In genomic region chr1:20194770-20195463, GRCh38 we compare ENCODE assay signal across 9 cellular contexts. TPM values are rescaled to one million over a fixed set of nuclear protein-coding genes. Genes with fewer than 3 reads are reported as not detected.
DNase-seq lines count a peak whose midpoint lies in the region; ATAC-seq and TF ChIP-seq lines count a peak whose summit lies in the region.
"Had no signal": no experiment of that assay in that cellular context is flagged by ENCODE, and none has a peak within 500 bp of the region (broad histone marks: within the 10 kb centered on the region; RNA-seq: fewer than 3 reads in every experiment).

No MANE protein-coding gene starts in this region.

- no peaks in the 10 kb centered on the region for H3K36me3 Mint-ChIP-seq in activated T-helper 17 cell treated with anti-CD3 and anti-CD28 coated beads, Interleukin-2, amount 50 U/mL, for 72 hours (ENCODE audit: low read depth)
- H3K36me3 Mint-ChIP-seq in osteocyte (ENCODE audit: unreplicated experiment) (no peaks in the 10 kb centered on the region), type B pancreatic cell (no peaks in the 10 kb centered on the region)

- CTCF ChIA-PET in HEK293 (lab: Yijun Ruan, JAX) = interaction anchor here (0.7 to 3.8 kb wide), 37 partner anchors 8 to 565 kb away, joined by 3 to 37 read pairs (median 4); no protein-coding TSS in a partner anchor

- peak; percentile 86 for ATAC-seq in activated T-helper 17 cell treated with anti-CD3 and anti-CD28 coated beads, Interleukin-2, amount 50 U/mL, for 72 hours (replicated peaks)

- H3K4me3 Mint-ChIP-seq in activated T-helper 17 cell treated with anti-CD3 and anti-CD28 coated beads, Interleukin-2, amount 50 U/mL, for 72 hours = no peak overlapping the region
- H3K4me3 Mint-ChIP-seq in osteocyte (ENCODE audit: unreplicated experiment) (no peak overlapping the region), type B pancreatic cell (no peak overlapping the region)

- H3K27me3 ChIP-seq in Peyer's patch = no peaks in the 10 kb centered on the region

- no peaks in the 10 kb centered on the region for H3K4me1 ChIP-seq in HEK293 (ENCODE audit: control insufficient read depth, insufficient read depth, low read length)
- peaks cover 0 to 21% (median 2%) of the 10 kb centered on the region in 4 donors for H3K4me1 ChIP-seq in Peyer's patch

- peaks cover 5% of the 10 kb centered on the region for H3K27me3 Mint-ChIP-seq in activated T-helper 17 cell treated with anti-CD3 and anti-CD28 coated beads, Interleukin-2, amount 50 U/mL, for 72 hours
- peaks cover 22% of the 10 kb centered on the region for H3K27me3 Mint-ChIP-seq in osteocyte (ENCODE audit: unreplicated experiment)
- peaks cover 12% of the 10 kb centered on the region for H3K27me3 Mint-ChIP-seq in type B pancreatic cell

- no peak for TF ChIP-seq POLR2A in Peyer's patch (IDR thresholded peaks at IDR 0.05)

- H3K27ac Mint-ChIP-seq in activated T-helper 17 cell treated with anti-CD3 and anti-CD28 coated beads, Interleukin-2, amount 50 U/mL, for 72 hours = no peak overlapping the region
- H3K27ac Mint-ChIP-seq in osteocyte (ENCODE audit: unreplicated experiment) (no peak overlapping the region), type B pancreatic cell (no peak overlapping the region)

- no peak overlapping the region for H3K4me3 ChIP-seq in HEK293 (ENCODE audit: low read depth, low read length)
- no peak overlapping the region for H3K4me3 ChIP-seq in Peyer's patch
- no peak overlapping the region for H3K4me3 ChIP-seq in fibroblast of villous mesenchyme (ENCODE audit: low read depth, low read length)

- POLR2A ChIA-PET in HEK293 (lab: Yijun Ruan, JAX) = no interaction called here

- TF ChIP-seq CTCF in HEK293 (tag by site-specific recombination; IDR thresholded peaks at IDR 0.05) (0 out of 2 replicates have a peak, but pooled peaks have one; percentile 40), Peyer's patch (IDR thresholded peaks at IDR 0.05) (peak; percentile 58 to 85 (median 80)), fibroblast of villous mesenchyme (IDR thresholded peaks at IDR 0.05; ENCODE audit: insufficient read depth, low read depth, low read length) (peak; percentile 96), osteocyte (IDR thresholded peaks at IDR 0.05) (peak; percentile 64), type B pancreatic cell (conservative IDR thresholded peaks at IDR 0.05) (peak; percentile 77)

- H3K27ac ChIP-seq in HEK293 (ENCODE audit: extremely low read depth, low read depth, low read length) = no peak overlapping the region
- H3K27ac ChIP-seq in Peyer's patch = no peak overlapping the region

- H3K9me3 ChIP-seq in HEK293 (ENCODE audit: control insufficient read depth, insufficient read depth, low read depth, low read length) = no peaks in the 10 kb centered on the region
- no peaks in the 10 kb centered on the region for H3K9me3 ChIP-seq in Peyer's patch

- H3K36me3 ChIP-seq in HEK293 (ENCODE audit: control insufficient read depth in 2 of 2, insufficient read depth in 1 of 2, low read length in 2 of 2) (no peaks in the 10 kb centered on the region), Peyer's patch (no peaks in the 10 kb centered on the region)

- H3K9me3 Mint-ChIP-seq in activated T-helper 17 cell treated with anti-CD3 and anti-CD28 coated beads, Interleukin-2, amount 50 U/mL, for 72 hours = no peaks in the 10 kb centered on the region
- no peaks in the 10 kb centered on the region for H3K9me3 Mint-ChIP-seq in osteocyte (ENCODE audit: unreplicated experiment)
- no peaks in the 10 kb centered on the region for H3K9me3 Mint-ChIP-seq in type B pancreatic cell

- H3K4me1 Mint-ChIP-seq in activated T-helper 17 cell treated with anti-CD3 and anti-CD28 coated beads, Interleukin-2, amount 50 U/mL, for 72 hours = peaks cover 5% of the 10 kb centered on the region
- H3K4me1 Mint-ChIP-seq in osteocyte (ENCODE audit: unreplicated experiment) = no peaks in the 10 kb centered on the region
- H3K4me1 Mint-ChIP-seq in type B pancreatic cell (ENCODE audit: unreplicated experiment) = no peaks in the 10 kb centered on the region

- DNase-seq in Ammon's horn (ENCODE audit: low spot score) (peak; percentile 71), Peyer's patch (peak; percentile 74 to 87 (median 82)), fibroblast of villous mesenchyme (ENCODE audit: low read depth) (peak; percentile 53), osteocyte (ENCODE audit: extremely low spot score, unreplicated experiment) (no peak), type B pancreatic cell (ENCODE audit: extremely low spot score, unreplicated experiment) (no peak), GOT3 (lab: John Stamatoyannopoulos, UW) (no peak)

TF ChIP-seq in HEK293, 187 proteins besides CTCF, POLR2A, EP300 and RAD21 (continues in another document):
- TF ChIP-seq ZNF138 (tag by site-specific recombination; IDR thresholded peaks at IDR 0.05; ENCODE audit: borderline replicate concordance) (no peak), ZNF274 (IDR thresholded peaks at IDR 0.05; ENCODE audit: low read length) (no peak), ZNF274 (tag by site-specific recombination; IDR thresholded peaks at IDR 0.05; ENCODE audit: borderline replicate concordance) (no peak), ZNF366 (tag by site-specific recombination; conservative IDR thresholded peaks at IDR 0.05) (peak; percentile 37; the same call in 1 of the 2 replicates), PRDM10 (tag by site-specific recombination; IDR thresholded peaks at IDR 0.05) (peak; percentile 19; the same call in 1 of the 2 replicates), ZNF654 (tag by site-specific recombination; IDR thresholded peaks at IDR 0.05; ENCODE audit: low read depth) (peak; percentile 24), ZNF510 (tag by site-specific recombination; IDR thresholded peaks at IDR 0.05; ENCODE audit: insufficient replicate concordance) (no peak), ZBTB1 (tag by site-specific recombination; IDR thresholded peaks at IDR 0.05) (no peak), KLF1 (tag by site-specific recombination; IDR thresholded peaks at IDR 0.05) (no peak), ZNF660 (tag by site-specific recombination; IDR thresholded peaks at IDR 0.05) (peak; percentile 32; the same call in 1 of the 2 replicates), ZNF335 (tag by site-specific recombination; conservative IDR thresholded peaks at IDR 0.05) (no peak)
- TF ChIP-seq, protein P1, sequence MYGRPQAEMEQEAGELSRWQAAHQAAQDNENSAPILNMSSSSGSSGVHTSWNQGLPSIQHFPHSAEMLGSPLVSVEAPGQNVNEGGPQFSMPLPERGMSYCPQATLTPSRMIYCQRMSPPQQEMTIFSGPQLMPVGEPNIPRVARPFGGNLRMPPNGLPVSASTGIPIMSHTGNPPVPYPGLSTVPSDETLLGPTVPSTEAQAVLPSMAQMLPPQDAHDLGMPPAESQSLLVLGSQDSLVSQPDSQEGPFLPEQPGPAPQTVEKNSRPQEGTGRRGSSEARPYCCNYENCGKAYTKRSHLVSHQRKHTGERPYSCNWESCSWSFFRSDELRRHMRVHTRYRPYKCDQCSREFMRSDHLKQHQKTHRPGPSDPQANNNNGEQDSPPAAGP (tag by site-specific recombination; IDR thresholded peaks at IDR 0.05) = no peak

RNA-seq across cellular contexts. Expression of gene PLA2G2C, which starts 8.6 kb away (rescaled TPM):
- total RNA-seq in Peyer's patch (1 to 10 TPM in 1 of 4 donors, not detected in 3; 1.0 TPM), fibroblast of villous mesenchyme (not detected in 2 replicates), osteocyte (not detected in 2 replicates), type B pancreatic cell (ENCODE audit: low replicate concordance) (not detected in 2 replicates)
- total RNA-seq in activated T-helper 17 cell treated with anti-CD3 and anti-CD28 coated beads, Interleukin-2, amount 50 U/mL, for 72 hours = under 1 TPM; 0.06 to 0.26 TPM
- total RNA-seq: temporal lobe had no signal

RNA-seq across cellular contexts. Expression of gene UBXN10, which starts 9.0 kb away (rescaled TPM):
- total RNA-seq in Peyer's patch (1 to 10 TPM in 3 of 4 donors, under 1 TPM in 1; 0.94 to 5.7 (median 2.2) TPM), fibroblast of villous mesenchyme (not detected in 2 replicates), osteocyte (not detected in 2 replicates), type B pancreatic cell (ENCODE audit: low replicate concordance) (1.6 and 5.0 TPM in 2 replicates)
- under 1 TPM; 0.37 to 0.63 TPM for total RNA-seq in activated T-helper 17 cell treated with anti-CD3 and anti-CD28 coated beads, Interleukin-2, amount 50 U/mL, for 72 hours

RNA-seq across cellular contexts. Expression of gene PLA2G2F, which starts 55.8 kb away (rescaled TPM):
- total RNA-seq in Peyer's patch = under 1 TPM in 2 of 4 donors, not detected in 2; 0.27 to 0.35 TPM
- not detected for total RNA-seq in activated T-helper 17 cell treated with anti-CD3 and anti-CD28 coated beads, Interleukin-2, amount 50 U/mL, for 72 hours
- total RNA-seq in fibroblast of villous mesenchyme = not detected in 2 replicates
- total RNA-seq in osteocyte = not detected in 2 replicates
- not detected in 2 replicates for total RNA-seq in type B pancreatic cell (ENCODE audit: low replicate concordance)
- total RNA-seq: temporal lobe had no signal

Comparison
In these comparisons a context has a peak if more than half of its experiments do, and no peak if none do; other contexts are left out.
1. DNase-seq: peak in Ammon's horn (single experiment), Peyer's patch (3 of 3) and fibroblast of villous mesenchyme (single experiment); none in osteocyte (single experiment), type B pancreatic cell (single experiment) and GOT3 (single experiment).
2. CTCF ChIP-seq: peak in every context shown above with its lines; median percentile 96 in fibroblast of villous mesenchyme; 80 in Peyer's patch; 77 in type B pancreatic cell; 64 in osteocyte; 40 in HEK293.